ENCODE assay signal across 25 cellular contexts in genomic region chr13:104843328-104843727, GRCh38.
"Had no signal": no experiment of that assay in that cellular context is flagged by ENCODE, and none has a peak within 500 bp of the region (broad histone marks: within the 10 kb centered on the region; RNA-seq: fewer than 3 reads in every experiment).

No MANE protein-coding gene starts in this region.

- H3K4me3 ChIP-seq: colonic mucosa, esophagus squamous epithelium, gastrocnemius medialis, heart right ventricle, hepatocyte, left lung, lower lobe of right lung had no signal

- H3K9me3 Mint-ChIP-seq: dendritic cell treated with granulocyte-macrophage colony-stimulating factor and Interleukin-4, amounts not matched to agents 40 ng/mL and 50 ng/mL, for 4 days; endodermal cell; naive thymus-derived CD4-positive, alpha-beta T cell had no signal

- H3K27ac ChIP-seq: colonic mucosa, epithelial cell of prostate, esophagus squamous epithelium, gastrocnemius medialis, heart right ventricle, hepatocyte, left lung, lower lobe of right lung had no signal

- H3K9me3 ChIP-seq: colonic mucosa, esophagus squamous epithelium, gastrocnemius medialis, heart right ventricle, left lung, lower lobe of right lung had no signal

- H3K27me3 ChIP-seq: colonic mucosa, esophagus squamous epithelium, gastrocnemius medialis, hepatocyte, left lung had no signal

- ATAC-seq: effector memory CD8-positive, alpha-beta T cell; esophagus mucosa; gastrocnemius medialis; heart right ventricle; left cardiac atrium; left lung; left ventricle myocardium superior; lower lobe of right lung; naive thymus-derived CD4-positive, alpha-beta T cell had no signal

- H3K36me3 ChIP-seq: colonic mucosa, esophagus squamous epithelium, gastrocnemius medialis, heart right ventricle, left lung, lower lobe of right lung had no signal

- H3K36me3 Mint-ChIP-seq: naive thymus-derived CD4-positive, alpha-beta T cell had no signal

- H2AFZ ChIP-seq: hepatocyte had no signal

- H3K4me2 ChIP-seq: hepatocyte had no signal

- H3K79me2 ChIP-seq: hepatocyte had no signal

- H3K4me1 ChIP-seq: colonic mucosa, esophagus squamous epithelium, gastrocnemius medialis, left lung, lower lobe of right lung had no signal

- DNase-seq: colonic mucosa; cortex of kidney; effector CD8-positive, alpha-beta T cell; effector memory CD8-positive, alpha-beta T cell; endodermal cell; erythroblast; esophagus squamous epithelium; foreskin fibroblast; foreskin melanocyte; gastrocnemius medialis; glutamatergic neuron; head of caudate nucleus; heart right ventricle; hypothalamus; left cardiac atrium; left lung; left ventricle myocardium superior; lower lobe of right lung; mesendoderm; midbrain; naive thymus-derived CD4-positive, alpha-beta T cell had no signal

- H3K4me3 Mint-ChIP-seq: dendritic cell treated with granulocyte-macrophage colony-stimulating factor and Interleukin-4, amounts not matched to agents 40 ng/mL and 50 ng/mL, for 4 days; effector memory CD8-positive, alpha-beta T cell; endodermal cell; naive thymus-derived CD4-positive, alpha-beta T cell had no signal

- H3K27me3 Mint-ChIP-seq: dendritic cell treated with granulocyte-macrophage colony-stimulating factor and Interleukin-4, amounts not matched to agents 40 ng/mL and 50 ng/mL, for 4 days; effector memory CD8-positive, alpha-beta T cell; naive thymus-derived CD4-positive, alpha-beta T cell had no signal

- H3K27ac Mint-ChIP-seq: dendritic cell treated with granulocyte-macrophage colony-stimulating factor and Interleukin-4, amounts not matched to agents 40 ng/mL and 50 ng/mL, for 4 days; effector memory CD8-positive, alpha-beta T cell; endodermal cell; naive thymus-derived CD4-positive, alpha-beta T cell had no signal

- H3K4me1 Mint-ChIP-seq: naive thymus-derived CD4-positive, alpha-beta T cell had no signal
